ENCODE assay signal across 3 cellular contexts in genomic region chr1:148703973-148704591, GRCh38. TPM values are rescaled to one million over a fixed set of nuclear protein-coding genes. Genes with fewer than 3 reads are reported as not detected.
"Had no signal": no experiment of that assay in that cellular context is flagged by ENCODE, and none has a peak within 500 bp of the region (broad histone marks: within the 10 kb centered on the region; RNA-seq: fewer than 3 reads in every experiment).

No MANE protein-coding gene starts in this region.

RNA-seq across cellular contexts. Expression of gene NUDT4B, which starts 44.5 kb away (rescaled TPM):
- total RNA-seq: activated CD8-positive, alpha-beta T cell treated with anti-CD3 and anti-CD28 coated beads for 36 hours; activated naive CD4-positive, alpha-beta T cell treated with anti-CD3 and anti-CD28 coated beads for 36 hours; cardiac septum had no signal
